Comparison of ENCODE assay signal across 22 cellular contexts in genomic region chr5:6080436-6080835, GRCh38.
"Had no signal": no experiment of that assay in that cellular context is flagged by ENCODE, and none has a peak within 500 bp of the region (broad histone marks: within the 10 kb centered on the region; RNA-seq: fewer than 3 reads in every experiment).

No MANE protein-coding gene starts in this region.

- DNase-seq: cerebellar nuclear complex; colonic mucosa; cortex of kidney; effector CD8-positive, alpha-beta T cell; esophagus squamous epithelium; foreskin fibroblast; foreskin melanocyte; gastrocnemius medialis; glutamatergic neuron; heart right ventricle; hypothalamus; immature natural killer cell; left cardiac atrium; left lung; left ventricle myocardium superior; mammary epithelial cell; mesendoderm; midbrain had no signal

- H3K4me3 Mint-ChIP-seq: central memory CD8-positive, alpha-beta T cell; dendritic cell treated with granulocyte-macrophage colony-stimulating factor and Interleukin-4, amounts not matched to agents 40 ng/mL and 50 ng/mL, for 4 days; immature natural killer cell; memory B cell had no signal

- H3K36me3 Mint-ChIP-seq: immature natural killer cell, memory B cell had no signal

- ATAC-seq: gastrocnemius medialis, heart right ventricle, left cardiac atrium, left lung, left ventricle myocardium superior had no signal

- H3K27ac ChIP-seq: colonic mucosa, esophagus squamous epithelium, gastrocnemius medialis, heart right ventricle, left lung had no signal

- H3K27me3 Mint-ChIP-seq: central memory CD8-positive, alpha-beta T cell; dendritic cell treated with granulocyte-macrophage colony-stimulating factor and Interleukin-4, amounts not matched to agents 40 ng/mL and 50 ng/mL, for 4 days had no signal

- H3K27me3 ChIP-seq: colonic mucosa, gastrocnemius medialis, left lung had no signal

- H3K9me3 Mint-ChIP-seq: immature natural killer cell had no signal

- H3K27ac Mint-ChIP-seq: dendritic cell treated with granulocyte-macrophage colony-stimulating factor and Interleukin-4, amounts not matched to agents 40 ng/mL and 50 ng/mL, for 4 days; immature natural killer cell; memory B cell had no signal

- H3K4me1 ChIP-seq: colonic mucosa, gastrocnemius medialis, heart right ventricle, left lung had no signal

- H3K36me3 ChIP-seq: colonic mucosa, esophagus squamous epithelium, gastrocnemius medialis, heart right ventricle, left lung had no signal

- H3K4me1 Mint-ChIP-seq: central memory CD8-positive, alpha-beta T cell; immature natural killer cell; memory B cell had no signal

- H3K4me3 ChIP-seq: colonic mucosa, esophagus squamous epithelium, gastrocnemius medialis, heart right ventricle, left lung, lung had no signal

- H3K9me3 ChIP-seq: colonic mucosa, esophagus squamous epithelium, gastrocnemius medialis, heart right ventricle, left lung had no signal
